1 cellular context compared by ENCODE assay signal in genomic region chr17:9002236-9002609, GRCh38.
TF ChIP-seq lines count a peak whose summit lies in the region.

No MANE protein-coding gene starts in this region.

TF ChIP-seq in H1, 55 proteins besides CTCF, POLR2A, EP300 and RAD21:
- TF ChIP-seq CHD1 (IDR thresholded peaks at IDR 0.05; ENCODE audit: low read depth, low read length) (no peak), CBX5 (IDR thresholded peaks at IDR 0.05; ENCODE audit: low read depth, low read length) (no peak), CHD7 (IDR thresholded peaks at IDR 0.05; ENCODE audit: insufficient replicate concordance, low read length) (no peak), E2F6 (IDR thresholded peaks at IDR 0.05) (no peak), HDAC6 (IDR thresholded peaks at IDR 0.05; ENCODE audit: low read depth, low read length) (no peak), ATF3 (IDR thresholded peaks at IDR 0.05; ENCODE audit: insufficient read depth, low read depth, low read length) (no peak), TAF1 (IDR thresholded peaks at IDR 0.05; ENCODE audit: low read depth, low read length) (no peak), SP1 (IDR thresholded peaks at IDR 0.05; ENCODE audit: low read depth, low read length) (no peak), SIRT6 (IDR thresholded peaks at IDR 0.05; ENCODE audit: low read length) (no peak), BACH1 (IDR thresholded peaks at IDR 0.05; ENCODE audit: low read length) (no peak), SIN3A (conservative IDR thresholded peaks at IDR 0.05 in 1 of 2, IDR thresholded peaks at IDR 0.05 in 1 of 2; ENCODE audit: low read depth in 1 of 2, low read length in 2 of 2) (no peak), RFX5 (IDR thresholded peaks at IDR 0.05; ENCODE audit: borderline replicate concordance, low read depth, low read length) (no peak), POLR2AphosphoS5 (IDR thresholded peaks at IDR 0.05; ENCODE audit: low read depth, low read length) (no peak), SUZ12 (IDR thresholded peaks at IDR 0.05; ENCODE audit: low read length) (no peak), CBX8 (IDR thresholded peaks at IDR 0.05; ENCODE audit: borderline replicate concordance, low read depth, low read length) (no peak), SRF (IDR thresholded peaks at IDR 0.05; ENCODE audit: low read depth, low read length) (no peak)
